In genomic region chr7:99490878-99491277, GRCh38 we compare ENCODE assay signal across 2 cellular contexts.
TF ChIP-seq lines count a peak whose summit lies in the region.

No MANE protein-coding gene starts in this region.

TF ChIP-seq in SK-N-SH, 30 proteins besides CTCF, POLR2A, EP300 and RAD21:
- no peak for TF ChIP-seq JUND (IDR thresholded peaks at IDR 0.05)
- no peak for TF ChIP-seq FOXJ3 (CRISPR knock-in tag; IDR thresholded peaks at IDR 0.05)
- TF ChIP-seq REST (IDR thresholded peaks at IDR 0.05; ENCODE audit: low read depth, low read length): no peak

TF ChIP-seq in SK-N-SH treated with all-trans-retinoic acid at 6 μM for 48 hours, 23 proteins besides CTCF, POLR2A, EP300 and RAD21:
- no peak for TF ChIP-seq ZNF565 (CRISPR knock-in tag; conservative IDR thresholded peaks at IDR 0.05; ENCODE audit: low read depth)
- TF ChIP-seq POU6F1 (CRISPR knock-in tag; IDR thresholded peaks at IDR 0.05; ENCODE audit: borderline replicate concordance, low read depth): no peak
- TF ChIP-seq TOX (CRISPR knock-in tag; IDR thresholded peaks at IDR 0.05; ENCODE audit: borderline replicate concordance): no peak
- TF ChIP-seq ZFP30 (CRISPR knock-in tag; IDR thresholded peaks at IDR 0.05): no peak
- TF ChIP-seq ESRRG (CRISPR knock-in tag; IDR thresholded peaks at IDR 0.05): no peak
- no peak for TF ChIP-seq ZC3H10 (CRISPR knock-in tag; IDR thresholded peaks at IDR 0.05)
- TF ChIP-seq CREB5 (CRISPR knock-in tag; IDR thresholded peaks at IDR 0.05; ENCODE audit: low read depth): no peak
- no peak for TF ChIP-seq PATZ1 (CRISPR knock-in tag; IDR thresholded peaks at IDR 0.05; ENCODE audit: borderline replicate concordance)
- TF ChIP-seq RARB (CRISPR knock-in tag; IDR thresholded peaks at IDR 0.05): no peak
- no peak for TF ChIP-seq GLIS3 (CRISPR knock-in tag; IDR thresholded peaks at IDR 0.05)
